Comparison of ENCODE assay signal across 2 cellular contexts in the genomic region with DNA sequence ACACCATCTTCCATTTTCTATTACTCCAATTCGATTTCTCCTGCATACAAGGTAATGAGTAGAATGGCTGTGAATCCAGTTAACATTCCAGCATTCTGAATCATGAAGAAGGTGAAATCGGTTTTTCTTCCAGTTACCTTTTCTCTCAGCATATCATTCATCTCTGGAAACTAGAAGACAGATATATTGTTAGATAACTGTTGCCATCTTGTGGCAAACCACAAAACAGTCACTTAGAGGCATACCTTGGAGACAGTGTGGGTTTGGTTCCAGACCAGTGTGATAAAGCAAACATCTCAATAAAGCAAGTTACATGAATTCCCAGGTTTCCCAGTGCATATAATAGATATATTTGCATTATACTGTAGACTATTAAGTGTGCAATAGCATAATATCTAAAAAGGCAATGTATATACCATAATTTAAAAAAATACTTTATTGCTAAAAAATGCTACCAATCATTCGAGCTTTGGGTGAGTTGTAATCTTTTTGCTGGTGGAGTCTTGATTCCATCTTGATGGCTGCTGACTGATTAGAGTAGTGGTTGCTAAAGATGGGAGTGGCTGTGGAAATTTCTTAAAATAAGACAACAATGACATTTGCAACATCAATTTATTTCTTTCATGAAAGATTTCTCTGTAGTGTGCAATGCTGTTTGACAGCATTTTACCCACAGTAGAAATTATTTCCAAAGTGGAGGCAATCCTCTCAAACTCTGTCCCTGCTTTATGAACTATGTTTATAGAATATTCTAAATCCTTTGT.
TF ChIP-seq lines count a peak whose summit lies in the region.

No MANE protein-coding gene starts in this region.

TF ChIP-seq in IMR-90, 13 proteins besides CTCF, POLR2A, EP300 and RAD21:
- peak; percentile 47 for TF ChIP-seq SMC3 (IDR thresholded peaks at IDR 0.05; ENCODE audit: low read depth, low read length)
- TF ChIP-seq RCOR1 (IDR thresholded peaks at IDR 0.05; ENCODE audit: insufficient replicate concordance, low read length) = no peak
TF ChIP-seq in IMR-90: peak in this region for 1.

TF ChIP-seq in endothelial cell of umbilical vein, 7 proteins besides CTCF, POLR2A, EP300 and RAD21:
- TF ChIP-seq EZH2 (IDR thresholded peaks at IDR 0.05; ENCODE audit: borderline replicate concordance, low read depth, low read length, severe bottlenecking) = no peak
- no peak for TF ChIP-seq MAX (IDR thresholded peaks at IDR 0.05; ENCODE audit: insufficient read depth, insufficient read length)
- no peak for TF ChIP-seq POLR2AphosphoS5 (IDR thresholded peaks at IDR 0.05; ENCODE audit: insufficient read depth, low read depth, low read length)
- TF ChIP-seq MYC (IDR thresholded peaks at IDR 0.05; ENCODE audit: low read depth, low read length) = no peak
- no peak for TF ChIP-seq FOS (IDR thresholded peaks at IDR 0.05; ENCODE audit: borderline replicate concordance, insufficient read depth, low read length)
- TF ChIP-seq GATA2 (IDR thresholded peaks at IDR 0.05; ENCODE audit: insufficient read depth, insufficient read length, low read depth, low read length) = no peak
- no peak for TF ChIP-seq JUN (IDR thresholded peaks at IDR 0.05; ENCODE audit: borderline replicate concordance, insufficient read depth, insufficient read length, low read depth)
